In genomic region chr16:83926726-83927397, GRCh38 we compare ENCODE assay signal across 8 cellular contexts. TPM values are rescaled to one million over a fixed set of nuclear protein-coding genes. Genes with fewer than 3 reads are reported as not detected.
DNase-seq lines count a peak whose midpoint lies in the region; ATAC-seq, FAIRE-seq and TF ChIP-seq lines count a peak whose summit lies in the region.

No MANE protein-coding gene starts in this region.

- peak; percentile 87 for FAIRE-seq in GM19239 (lab: Jason Lieb, UNC)
- peak; percentile 9 for FAIRE-seq in islet of Langerhans (lab: Jason Lieb, UNC)

- peaks cover 10% of the 10 kb centered on the region for H3K4me1 Mint-ChIP-seq in chondrocyte (ENCODE audit: low read depth)

- peak; percentile 84 for DNase-seq in GM19239 (ENCODE audit: insufficient read length, low spot score)
- peak; percentile 16 for DNase-seq in NCI-H1092 (lab: John Stamatoyannopoulos, UW)
- peak; percentile 76 for DNase-seq in activated CD4-positive, CD25-positive, alpha-beta regulatory T cell treated with anti-CD3 and anti-CD28 coated beads, Interleukin-2, amount 50 U/mL, for 72 hours
- no peak for DNase-seq in chondrocyte (ENCODE audit: low spot score)
- DNase-seq in stimulated activated CD4-positive, alpha-beta T cell treated with anti-CD3 and anti-CD28 coated beads, Interleukin-15, amount 100 ng/mL, for 24 hours: peak; percentile 75

- H3K27ac Mint-ChIP-seq in chondrocyte (ENCODE audit: unreplicated experiment): no peak overlapping the region

- ATAC-seq in GM18519 (IDR thresholded peaks at IDR 0.05; ENCODE audit: low FRiP score, unreplicated experiment): no peak

- H3K4me3 Mint-ChIP-seq in chondrocyte (ENCODE audit: unreplicated experiment): peak overlapping the region; percentile 22

- peak; percentile 99 for TF ChIP-seq CTCF in C4-2B (conservative IDR thresholded peaks at IDR 0.05)
- TF ChIP-seq CTCF in chondrocyte (IDR thresholded peaks at IDR 0.05): peak; percentile 97

- peak overlapping the region; percentile 53 for H3K27ac ChIP-seq in C4-2B

- H3K9me3 Mint-ChIP-seq in chondrocyte (ENCODE audit: low read depth): no peaks in the 10 kb centered on the region

- H3K27me3 Mint-ChIP-seq in chondrocyte (ENCODE audit: low read depth): no peaks in the 10 kb centered on the region

- H3K36me3 Mint-ChIP-seq in chondrocyte (ENCODE audit: low read depth): peaks cover 2% of the 10 kb centered on the region

RNA-seq across cellular contexts. Expression of gene OSGIN1, which starts 26.2 kb away (rescaled TPM):
- total RNA-seq in chondrocyte: 1.3 to 2.8 TPM (median 2.5 TPM) in 3 replicates

RNA-seq across cellular contexts. Expression of gene MLYCD, which starts 27.9 kb away (rescaled TPM):
- total RNA-seq in chondrocyte: 2.9 to 4.4 TPM (median 3.1 TPM) in 3 replicates

RNA-seq across cellular contexts. Expression of gene NECAB2, which starts 41.2 kb away (rescaled TPM):
- total RNA-seq in chondrocyte: 0.40 to 0.72 TPM (median 0.58 TPM) in 3 replicates
